ENCODE assay signal across 7 cellular contexts in the genomic region with DNA sequence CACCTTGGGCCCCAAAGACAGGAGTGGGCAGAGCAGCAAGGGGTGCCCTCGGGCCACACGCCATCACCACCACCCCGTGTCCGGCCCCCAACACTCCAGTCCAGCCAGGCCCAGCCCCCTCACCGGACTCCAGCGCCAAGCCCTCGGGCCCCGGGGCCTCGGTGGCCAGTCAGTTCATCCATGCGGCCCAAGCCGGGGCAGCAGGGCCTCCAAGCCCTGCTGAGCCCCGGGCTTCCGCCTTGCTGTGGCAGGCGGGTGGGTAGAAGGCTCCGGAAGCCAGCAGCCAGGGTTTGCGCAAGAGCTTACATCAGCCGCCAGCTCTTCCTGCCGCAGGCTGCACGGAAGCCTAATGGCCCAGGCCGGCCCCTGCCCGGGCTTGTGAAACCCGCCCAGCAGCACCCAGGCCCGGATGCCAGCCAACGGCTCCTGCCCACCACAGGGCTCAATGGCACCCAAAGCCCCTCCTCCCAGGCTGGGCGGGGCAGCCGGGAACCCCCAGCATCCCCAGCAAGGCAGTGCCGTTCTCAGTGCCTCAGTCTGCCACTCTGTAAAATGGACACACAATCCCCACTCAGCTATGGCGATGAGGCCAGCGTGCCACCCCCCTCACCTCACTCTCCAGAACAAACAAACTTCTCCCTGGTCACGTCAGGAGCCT. TPM values are rescaled to one million over a fixed set of nuclear protein-coding genes. Genes with fewer than 3 reads are reported as not detected.
DNase-seq lines count a peak whose midpoint lies in the region; ATAC-seq and TF ChIP-seq lines count a peak whose summit lies in the region.

No MANE protein-coding gene starts in this region.

- H3K9me3 ChIP-seq in esophagus muscularis mucosa, result no peaks in the 10 kb centered on the region
- H3K9me3 ChIP-seq in tibial artery, result no peaks in the 10 kb centered on the region

- peaks cover 22 to 88% (median 66%) of the 10 kb centered on the region in 4 donors for H3K4me1 ChIP-seq in esophagus muscularis mucosa
- H3K4me1 ChIP-seq in tibial artery, result peaks cover 0 to 79% (median 35%) of the 10 kb centered on the region in 4 donors

- TF ChIP-seq POLR2A in esophagus muscularis mucosa (IDR thresholded peaks at IDR 0.05; ENCODE audit: low read depth), result no peak

- H3K27ac ChIP-seq in esophagus muscularis mucosa (replicated peaks in 1 of 4) (peak overlapping the region; percentile 80 to 85 (median 82)), tibial artery (peak overlapping the region; percentile 45 to 61)

- H3K4me3 ChIP-seq in esophagus muscularis mucosa (peak overlapping the region; percentile 36 to 56 (median 39)), tibial artery (peak overlapping the region; percentile 25 to 35)

- DNase-seq in NOMO-1 treated with dmso at 0.1 percent for 144 hours (lab: John Stamatoyannopoulos, UW; ENCODE audit: unreplicated experiment) (peak; percentile 98), esophagus muscularis mucosa (ENCODE audit: extremely low spot score) (peak; percentile 95), osteocyte (ENCODE audit: extremely low spot score, unreplicated experiment) (no peak), tibial artery (peak; percentile 81 to 90)
- peak; percentile 92 for DNase-seq in activated CD8-positive, alpha-beta memory T cell treated with anti-CD3 and anti-CD28 coated beads, Interleukin-2, amount 50 U/mL, for 48 hours

- no peak for TF ChIP-seq EP300 in esophagus muscularis mucosa (IDR thresholded peaks at IDR 0.05)

- H3K4me3 Mint-ChIP-seq in osteocyte (ENCODE audit: unreplicated experiment), result no peak overlapping the region

- H3K4me1 Mint-ChIP-seq in osteocyte (ENCODE audit: unreplicated experiment), result peaks cover 7% of the 10 kb centered on the region

- H3K27ac Mint-ChIP-seq in osteocyte (ENCODE audit: unreplicated experiment), result peak overlapping the region; percentile 40

- 30% methylated on average over 8 of the region's 30 CpGs for WGBS in esophagus muscularis mucosa

- H3K36me3 Mint-ChIP-seq in osteocyte (ENCODE audit: unreplicated experiment), result peaks cover 21% of the 10 kb centered on the region

- no peak for TF ChIP-seq CTCF in esophagus muscularis mucosa (IDR thresholded peaks at IDR 0.05)
- no peak for TF ChIP-seq CTCF in osteocyte (IDR thresholded peaks at IDR 0.05)
- no peak for TF ChIP-seq CTCF in tibial artery (IDR thresholded peaks at IDR 0.05)

- ATAC-seq in GM18858 (IDR thresholded peaks at IDR 0.05; ENCODE audit: unreplicated experiment) (peak; percentile 80), HG03045 (IDR thresholded peaks at IDR 0.05; ENCODE audit: unreplicated experiment) (peak; percentile 80)

- no peaks in the 10 kb centered on the region for H3K27me3 ChIP-seq in esophagus muscularis mucosa
- H3K27me3 ChIP-seq in tibial artery, result no peaks in the 10 kb centered on the region

- no peaks in the 10 kb centered on the region for H3K9me3 Mint-ChIP-seq in osteocyte (ENCODE audit: unreplicated experiment)

- intact Hi-C loops in esophagus muscularis mucosa (cut with DNase I) (no loop called here), tibial artery (cut with DNase I; ENCODE audit: low total_unique reads) (no loop called here)

- H3K36me3 ChIP-seq in esophagus muscularis mucosa (peaks cover 11 to 36% (median 33%) of the 10 kb centered on the region in 4 donors), tibial artery (peaks cover 19 to 29% (median 28%) of the 10 kb centered on the region in 3 donors)

- no peaks in the 10 kb centered on the region for H3K27me3 Mint-ChIP-seq in osteocyte (ENCODE audit: unreplicated experiment)

RNA-seq across cellular contexts. Expression of a gene that starts 26.5 kb away (rescaled TPM):
- total RNA-seq in esophagus muscularis mucosa (100 to 1,000 TPM; 101 to 277 (median 166) TPM), osteocyte (198 and 208 TPM in 2 replicates)
